ENCODE assay signal across 8 cellular contexts in genomic region chr19:36256853-36257511, GRCh38. TPM values are rescaled to one million over a fixed set of nuclear protein-coding genes. Genes with fewer than 3 reads are reported as not detected.
DNase-seq lines count a peak whose midpoint lies in the region; ATAC-seq and TF ChIP-seq lines count a peak whose summit lies in the region.

No MANE protein-coding gene starts in this region.

- H3K27ac ChIP-seq in HUES64 (ENCODE audit: low read depth, low read length), result peak overlapping the region; percentile 55; the same call in 1 of the 2 replicates
- H3K27ac ChIP-seq in mesenchymal stem cell (ENCODE audit: low read length, poor library complexity, severe bottlenecking), result no peak overlapping the region
- no peak overlapping the region for H3K27ac ChIP-seq in thoracic aorta

- no peak for ATAC-seq in thoracic aorta (ENCODE audit: insufficient number of reproducible peaks, low FRiP score, low read depth)

- no peak overlapping the region for H3K4ac ChIP-seq in mesenchymal stem cell (ENCODE audit: low read depth in 1 of 2, low read length in 2 of 2)

- no peak overlapping the region for H3K23ac ChIP-seq in mesenchymal stem cell (ENCODE audit: low read length in 2 of 2)

- no peak overlapping the region for H2BK12ac ChIP-seq in mesenchymal stem cell (ENCODE audit: low read length in 2 of 2)

- peak overlapping the region; percentile 73 for H3K4me3 ChIP-seq in HUES64 (ENCODE audit: low read length)
- H3K4me3 ChIP-seq in mesenchymal stem cell (ENCODE audit: insufficient read depth in 1 of 2, low read depth in 1 of 2, low read length in 2 of 2), result peak overlapping the region; percentile 26 to 72
- peak overlapping the region; percentile 54 for H3K4me3 ChIP-seq in thoracic aorta

- no peaks in the 10 kb centered on the region for H3K79me1 ChIP-seq in mesenchymal stem cell (replicated peaks; ENCODE audit: low read length, poor library complexity, severe bottlenecking)

- no peak overlapping the region for H3K14ac ChIP-seq in mesenchymal stem cell (ENCODE audit: low read length in 2 of 2)

- DNase-seq in dermis blood vessel endothelial cell (peak; percentile 3), mesenchymal stem cell (no peak), thoracic aorta (ENCODE audit: low spot score) (no peak), SW 1271 (lab: John Stamatoyannopoulos, UW) (no peak), H4 (ENCODE audit: low spot score) (no peak), NCI-H187 (lab: John Stamatoyannopoulos, UW) (no peak), NK-92 (lab: John Stamatoyannopoulos, UW; ENCODE audit: unreplicated experiment) (no peak)

- no peak overlapping the region for H2AK5ac ChIP-seq in mesenchymal stem cell (ENCODE audit: low read length, severe bottlenecking)

- peak overlapping the region; percentile 23 for H2AFZ ChIP-seq in mesenchymal stem cell (ENCODE audit: low read depth, low read length)

- 54% methylated on average over 42 of the region's 42 CpGs for WGBS in HUES64
- 84% methylated on average over 42 of the region's 42 CpGs for WGBS in mesenchymal stem cell

- no peak for TF ChIP-seq CTCF in thoracic aorta (IDR thresholded peaks at IDR 0.05)

- H3K9ac ChIP-seq in HUES64 (ENCODE audit: low read depth, low read length), result peak overlapping the region; percentile 79
- H3K9ac ChIP-seq in mesenchymal stem cell (ENCODE audit: low read length), result peak overlapping the region; percentile 77

- H4K8ac ChIP-seq in mesenchymal stem cell (ENCODE audit: low read length), result peak overlapping the region; percentile 37

- H3K36me3 ChIP-seq in HUES64 (ENCODE audit: insufficient read depth, low read length) (peaks cover 5% of the 10 kb centered on the region; the same call in 1 of the 2 replicates), mesenchymal stem cell (ENCODE audit: control insufficient read depth in 1 of 2, insufficient read depth in 2 of 2, low read depth in 1 of 2, low read length in 2 of 2) (peaks cover 0 to 10% of the 10 kb centered on the region in 2 experiments), thoracic aorta (no peaks in the 10 kb centered on the region)

- H2BK5ac ChIP-seq in mesenchymal stem cell (ENCODE audit: low read depth, low read length, poor library complexity, severe bottlenecking), result no peak overlapping the region

- H3K4me1 ChIP-seq in HUES64 (ENCODE audit: insufficient read depth, low read length) (no peaks in the 10 kb centered on the region), mesenchymal stem cell (ENCODE audit: control insufficient read depth, insufficient read depth, low read depth, low read length) (no peaks in the 10 kb centered on the region), thoracic aorta (ENCODE audit: control insufficient read depth in 1 of 2, low read depth in 2 of 2) (no peaks in the 10 kb centered on the region)

- H3K4me2 ChIP-seq in mesenchymal stem cell (ENCODE audit: low read length, poor library complexity, severe bottlenecking), result no peak overlapping the region

- peaks cover 5% of the 10 kb centered on the region for H3K27me3 ChIP-seq in HUES64 (ENCODE audit: insufficient read depth, low read length)
- no peaks in the 10 kb centered on the region for H3K27me3 ChIP-seq in mesenchymal stem cell (ENCODE audit: control insufficient read depth in 1 of 2, insufficient read depth in 1 of 2, low read length in 2 of 2)
- H3K27me3 ChIP-seq in thoracic aorta (replicated peaks; ENCODE audit: insufficient read depth), result no peaks in the 10 kb centered on the region

- no peak overlapping the region for H2BK120ac ChIP-seq in mesenchymal stem cell (ENCODE audit: low read depth, low read length)

- H3K18ac ChIP-seq in mesenchymal stem cell (ENCODE audit: low read depth in 1 of 2, low read length in 2 of 2), result no peak overlapping the region

- H4K91ac ChIP-seq in mesenchymal stem cell (ENCODE audit: low read length), result no peak overlapping the region

- no peak overlapping the region for H2BK15ac ChIP-seq in mesenchymal stem cell (ENCODE audit: low read depth, poor library complexity, severe bottlenecking)

- H3K9me3 ChIP-seq in HUES64 (ENCODE audit: insufficient read depth, low read depth, low read length), result 0 out of 2 replicates have a peak, but pooled peaks cover 4% of the 10 kb centered on the region
- no peaks in the 10 kb centered on the region for H3K9me3 ChIP-seq in mesenchymal stem cell (ENCODE audit: control insufficient read depth, low read length)
- H3K9me3 ChIP-seq in thoracic aorta, result no peaks in the 10 kb centered on the region

RNA-seq across cellular contexts. Expression of gene ZNF146, which starts 42.1 kb away (rescaled TPM):
- 106 TPM for polyA plus RNA-seq in HUES64 (2013, experiment 1 of 2)
- 108 TPM for polyA plus RNA-seq in HUES64 (2013, experiment 2 of 2)
- 123 and 131 TPM in 2 replicates for total RNA-seq in dermis blood vessel endothelial cell
- polyA plus RNA-seq in mesenchymal stem cell (2013, experiment 1 of 2), result 40.7 TPM
- 42.9 TPM for polyA plus RNA-seq in mesenchymal stem cell (2013, experiment 2 of 2)
- 10 to 100 TPM; 37.8 to 71.1 TPM for total RNA-seq in thoracic aorta
- 111 and 163 TPM in 2 replicates for total RNA-seq in H4 (2014; rRNA removed; shearing (Covaris generic))

RNA-seq across cellular contexts. Expression of gene ZNF565, which starts 42.5 kb away (rescaled TPM):
- 3.2 TPM for polyA plus RNA-seq in HUES64 (2013, experiment 1 of 2)
- 3.6 TPM for polyA plus RNA-seq in HUES64 (2013, experiment 2 of 2)
- total RNA-seq in dermis blood vessel endothelial cell, result 2.4 and 6.5 TPM in 2 replicates
- 1.9 TPM for polyA plus RNA-seq in mesenchymal stem cell (2013, experiment 1 of 2)
- 1.6 TPM for polyA plus RNA-seq in mesenchymal stem cell (2013, experiment 2 of 2)
- total RNA-seq in thoracic aorta, result 1 to 10 TPM; 1.9 to 6.6 TPM
- 1.4 and 3.8 TPM in 2 replicates for total RNA-seq in H4 (2014; rRNA removed; shearing (Covaris generic))
